27 cellular contexts compared by ENCODE assay signal in the genomic region with DNA sequence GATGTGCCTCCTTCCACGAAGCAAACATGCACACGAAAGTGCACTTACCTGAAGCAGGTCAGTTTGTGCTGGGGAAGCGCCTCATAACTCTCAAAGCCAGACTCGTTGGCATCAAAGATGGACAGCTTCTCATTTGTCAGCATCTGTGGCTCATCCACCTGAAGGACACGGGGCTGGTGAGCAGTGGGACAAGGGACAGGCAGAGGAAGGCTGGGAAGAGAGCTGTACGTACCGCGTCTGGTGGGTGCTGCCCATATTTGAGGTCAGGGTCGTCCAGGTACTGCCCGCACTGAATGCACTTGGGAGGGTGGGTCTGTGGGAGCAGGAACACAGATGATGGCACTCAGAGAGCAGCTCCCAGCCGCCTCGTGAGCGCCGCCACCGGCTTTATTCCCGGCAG. TPM values are rescaled to one million over a fixed set of nuclear protein-coding genes. Genes with fewer than 3 reads are reported as not detected.
"Had no signal": no experiment of that assay in that cellular context is flagged by ENCODE, and none has a peak within 500 bp of the region (broad histone marks: within the 10 kb centered on the region; RNA-seq: fewer than 3 reads in every experiment).

No MANE protein-coding gene starts in this region.

- H3K4me3 ChIP-seq: pancreas, psoas muscle, right lobe of liver, sigmoid colon, thoracic aorta, thyroid gland, tibial nerve, upper lobe of left lung, vagina had no signal

- H3K4me3 Mint-ChIP-seq: naive thymus-derived CD8-positive, alpha-beta T cell; natural killer cell treated with Interleukin-12 subunit alpha and Interleukin-12 subunit beta and Interleukin-15 and Interleukin-18, amount 100 ng/mL, for 72 hours; nephron progenitor cell; neural crest cell; stimulated activated effector memory CD8-positive, alpha-beta T cell treated with anti-CD3 and anti-CD28 coated beads, Interleukin-12 subunit alpha, Interleukin-12 subunit beta, amount 100 ng/mL, for 72 hours; stimulated activated naive CD8-positive, alpha-beta T cell treated with anti-CD3 and anti-CD28 coated beads, Interleukin-15, amount 100 ng/mL, for 72 hours had no signal

- H3K27me3 ChIP-seq: neutrophil, pancreas, right lobe of liver, sigmoid colon, thyroid gland, tibial nerve, upper lobe of left lung, vagina had no signal

- DNase-seq: nephron progenitor cell; nucleus accumbens; pancreas; psoas muscle; right cardiac atrium; right lobe of liver; sigmoid colon; small intestine; stimulated activated CD4-positive, alpha-beta T cell treated with anti-CD3 and anti-CD28 coated beads, Interleukin-15, amount 100 ng/mL, for 24 hours; stimulated activated CD4-positive, alpha-beta T cell treated with anti-CD3 and anti-CD28 coated beads, Interleukin-2, amount 100 ng/mL, for 24 hours; stimulated activated CD4-positive, alpha-beta T cell treated with anti-CD3 and anti-CD28 coated beads, Interleukin-2, amount 100 ng/mL, for 48 hours; stimulated activated CD4-positive, alpha-beta T cell treated with anti-CD3 and anti-CD28 coated beads, Interleukin-4, amount 100 ng/mL, for 24 hours; stimulated activated naive CD4-positive, alpha-beta T cell; stimulated activated naive CD8-positive, alpha-beta T cell treated with anti-CD3 and anti-CD28 coated beads, Interleukin-15, amount 100 ng/mL, for 72 hours; stimulated activated naive CD8-positive, alpha-beta T cell treated with anti-CD3 and anti-CD28 coated beads, Interleukin-15, Interleukin-2, amounts not matched to agents 100 U/mL and 50 U/mL, for 24 hours; thyroid gland; trophoblast cell had no signal

- ATAC-seq: naive thymus-derived CD8-positive, alpha-beta T cell; natural killer cell treated with Interleukin-12 subunit alpha and Interleukin-12 subunit beta and Interleukin-15 and Interleukin-18, amount 100 ng/mL, for 72 hours; pancreas; psoas muscle; right cardiac atrium; right lobe of liver; stimulated activated effector memory CD8-positive, alpha-beta T cell treated with anti-CD3 and anti-CD28 coated beads, Interleukin-12 subunit alpha, Interleukin-12 subunit beta, amount 100 ng/mL, for 72 hours; stimulated activated naive CD8-positive, alpha-beta T cell treated with anti-CD3 and anti-CD28 coated beads, Interleukin-15, amount 100 ng/mL, for 72 hours; stimulated activated naive CD8-positive, alpha-beta T cell treated with anti-CD3 and anti-CD28 coated beads, Interleukin-15, Interleukin-2, amounts not matched to agents 100 U/mL and 50 U/mL, for 24 hours had no signal

- H3K27me3 Mint-ChIP-seq: naive thymus-derived CD8-positive, alpha-beta T cell; natural killer cell treated with Interleukin-12 subunit alpha and Interleukin-12 subunit beta and Interleukin-15 and Interleukin-18, amount 100 ng/mL, for 72 hours; stimulated activated naive CD8-positive, alpha-beta T cell treated with anti-CD3 and anti-CD28 coated beads, Interleukin-15, amount 100 ng/mL, for 72 hours had no signal

- H3K4me1 ChIP-seq: pancreas, psoas muscle, right lobe of liver, sigmoid colon, thyroid gland, tibial nerve, upper lobe of left lung, vagina had no signal

- H3K27ac Mint-ChIP-seq: nephron progenitor cell had no signal

- H3K9me3 Mint-ChIP-seq: naive thymus-derived CD8-positive, alpha-beta T cell; natural killer cell treated with Interleukin-12 subunit alpha and Interleukin-12 subunit beta and Interleukin-15 and Interleukin-18, amount 100 ng/mL, for 72 hours; nephron progenitor cell; neural crest cell; stimulated activated effector memory CD8-positive, alpha-beta T cell treated with anti-CD3 and anti-CD28 coated beads, Interleukin-12 subunit alpha, Interleukin-12 subunit beta, amount 100 ng/mL, for 72 hours; stimulated activated naive CD8-positive, alpha-beta T cell treated with anti-CD3 and anti-CD28 coated beads, Interleukin-15, amount 100 ng/mL, for 72 hours had no signal

- H3K27ac ChIP-seq: neutrophil, pancreas, psoas muscle, right lobe of liver, sigmoid colon, thoracic aorta, thyroid gland, tibial nerve, upper lobe of left lung, vagina had no signal

- H3K9me3 ChIP-seq: neutrophil, pancreas, psoas muscle, right lobe of liver, sigmoid colon, thoracic aorta, thyroid gland, tibial nerve, upper lobe of left lung, vagina had no signal

- H3K4me1 Mint-ChIP-seq: nephron progenitor cell; neural crest cell; stimulated activated naive CD8-positive, alpha-beta T cell treated with anti-CD3 and anti-CD28 coated beads, Interleukin-15, amount 100 ng/mL, for 72 hours had no signal

RNA-seq across cellular contexts. Expression of a gene that starts 57.1 kb away (rescaled TPM):
- total RNA-seq: neural crest cell, posterior vena cava, psoas muscle, right cardiac atrium, sigmoid colon, thoracic aorta, vagina had no signal
